Comparison of ENCODE assay signal across 1 cellular context in genomic region chr19:45492627-45493470, GRCh38.
A peak's percentile ranks its signal among the peaks of the same experiment; 100 is the strongest.
TF ChIP-seq lines count a peak whose summit lies in the region.

No MANE protein-coding gene starts in this region.

TF ChIP-seq in HepG2, 621 proteins besides CTCF, POLR2A, EP300 and RAD21 (continues in another document):
- TF ChIP-seq, protein P1, sequence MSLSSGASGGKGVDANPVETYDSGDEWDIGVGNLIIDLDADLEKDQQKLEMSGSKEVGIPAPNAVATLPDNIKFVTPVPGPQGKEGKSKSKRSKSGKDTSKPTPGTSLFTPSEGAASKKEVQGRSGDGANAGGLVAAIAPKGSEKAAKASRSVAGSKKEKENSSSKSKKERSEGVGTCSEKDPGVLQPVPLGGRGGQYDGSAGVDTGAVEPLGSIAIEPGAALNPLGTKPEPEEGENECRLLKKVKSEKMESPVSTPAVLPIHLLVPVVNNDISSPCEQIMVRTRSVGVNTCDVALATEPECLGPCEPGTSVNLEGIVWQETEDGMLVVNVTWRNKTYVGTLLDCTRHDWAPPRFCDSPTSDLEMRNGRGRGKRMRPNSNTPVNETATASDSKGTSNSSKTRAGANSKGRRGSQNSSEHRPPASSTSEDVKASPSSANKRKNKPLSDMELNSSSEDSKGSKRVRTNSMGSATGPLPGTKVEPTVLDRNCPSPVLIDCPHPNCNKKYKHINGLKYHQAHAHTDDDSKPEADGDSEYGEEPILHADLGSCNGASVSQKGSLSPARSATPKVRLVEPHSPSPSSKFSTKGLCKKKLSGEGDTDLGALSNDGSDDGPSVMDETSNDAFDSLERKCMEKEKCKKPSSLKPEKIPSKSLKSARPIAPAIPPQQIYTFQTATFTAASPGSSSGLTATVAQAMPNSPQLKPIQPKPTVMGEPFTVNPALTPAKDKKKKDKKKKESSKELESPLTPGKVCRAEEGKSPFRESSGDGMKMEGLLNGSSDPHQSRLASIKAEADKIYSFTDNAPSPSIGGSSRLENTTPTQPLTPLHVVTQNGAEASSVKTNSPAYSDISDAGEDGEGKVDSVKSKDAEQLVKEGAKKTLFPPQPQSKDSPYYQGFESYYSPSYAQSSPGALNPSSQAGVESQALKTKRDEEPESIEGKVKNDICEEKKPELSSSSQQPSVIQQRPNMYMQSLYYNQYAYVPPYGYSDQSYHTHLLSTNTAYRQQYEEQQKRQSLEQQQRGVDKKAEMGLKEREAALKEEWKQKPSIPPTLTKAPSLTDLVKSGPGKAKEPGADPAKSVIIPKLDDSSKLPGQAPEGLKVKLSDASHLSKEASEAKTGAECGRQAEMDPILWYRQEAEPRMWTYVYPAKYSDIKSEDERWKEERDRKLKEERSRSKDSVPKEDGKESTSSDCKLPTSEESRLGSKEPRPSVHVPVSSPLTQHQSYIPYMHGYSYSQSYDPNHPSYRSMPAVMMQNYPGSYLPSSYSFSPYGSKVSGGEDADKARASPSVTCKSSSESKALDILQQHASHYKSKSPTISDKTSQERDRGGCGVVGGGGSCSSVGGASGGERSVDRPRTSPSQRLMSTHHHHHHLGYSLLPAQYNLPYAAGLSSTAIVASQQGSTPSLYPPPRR (CRISPR knock-in tag; IDR thresholded peaks at IDR 0.05; ENCODE audit: borderline replicate concordance) = peak; percentile 41; the same call in 1 of the 2 replicates
- TF ChIP-seq ZNF572 (CRISPR knock-in tag; IDR thresholded peaks at IDR 0.05) (no peak), FOXA1 (IDR thresholded peaks at IDR 0.05) (no peak), FOXA1 (CRISPR knock-in tag; IDR thresholded peaks at IDR 0.05) (peak; percentile 49; the same call in 1 of the 2 replicates), ZSCAN21 (CRISPR knock-in tag; IDR thresholded peaks at IDR 0.05; ENCODE audit: borderline replicate concordance) (no peak), THYN1 (CRISPR knock-in tag; IDR thresholded peaks at IDR 0.05; ENCODE audit: borderline replicate concordance, low read depth) (no peak), NCOA1 (CRISPR knock-in tag; IDR thresholded peaks at IDR 0.05) (0 out of 2 replicates have a peak, but pooled peaks have one; percentile 28), PRPF4 (IDR thresholded peaks at IDR 0.05; ENCODE audit: low read depth, low read length, poor library complexity, severe bottlenecking) (no peak), PTBP1 (IDR thresholded peaks at IDR 0.05; ENCODE audit: low read depth, low read length, poor library complexity, severe bottlenecking) (no peak), ZC3H4 (CRISPR knock-in tag; IDR thresholded peaks at IDR 0.05; ENCODE audit: borderline replicate concordance) (no peak), FOXA3 (CRISPR knock-in tag; IDR thresholded peaks at IDR 0.05) (peak; percentile 71), HNRNPLL (IDR thresholded peaks at IDR 0.05; ENCODE audit: low read depth, low read length, poor library complexity, severe bottlenecking) (peak; percentile 22), ZNF776 (CRISPR knock-in tag; IDR thresholded peaks at IDR 0.05) (no peak), JARID2 (CRISPR knock-in tag; IDR thresholded peaks at IDR 0.05; ENCODE audit: insufficient replicate concordance) (no peak), ZNF569 (CRISPR knock-in tag; IDR thresholded peaks at IDR 0.05; ENCODE audit: borderline replicate concordance) (no peak), ZNF747 (CRISPR knock-in tag; IDR thresholded peaks at IDR 0.05; ENCODE audit: borderline replicate concordance) (no peak), MYC (CRISPR knock-in tag; IDR thresholded peaks at IDR 0.05; ENCODE audit: borderline replicate concordance) (no peak; the same call in 1 of the 2 replicates), ZNF33B (CRISPR knock-in tag; IDR thresholded peaks at IDR 0.05) (no peak; the same call in 1 of the 2 replicates), ZNF333 (CRISPR knock-in tag; IDR thresholded peaks at IDR 0.05; ENCODE audit: borderline replicate concordance) (peak; percentile 45; the same call in 1 of the 2 replicates), ELF1 (CRISPR knock-in tag; IDR thresholded peaks at IDR 0.05) (no peak), TMF1 (CRISPR knock-in tag; IDR thresholded peaks at IDR 0.05; ENCODE audit: low read depth) (no peak), ZNF567 (CRISPR knock-in tag; IDR thresholded peaks at IDR 0.05; ENCODE audit: borderline replicate concordance) (no peak), MEIS2 (CRISPR knock-in tag; IDR thresholded peaks at IDR 0.05) (no peak), ZNF235 (CRISPR knock-in tag; IDR thresholded peaks at IDR 0.05; ENCODE audit: borderline replicate concordance) (no peak), GATAD2A (CRISPR knock-in tag; IDR thresholded peaks at IDR 0.05) (no peak), NKX3-1 (CRISPR knock-in tag; IDR thresholded peaks at IDR 0.05) (no peak), ZMYM4 (CRISPR knock-in tag; IDR thresholded peaks at IDR 0.05) (peak; percentile 45; the same call in 1 of the 2 replicates), ZFP36L2 (CRISPR knock-in tag; IDR thresholded peaks at IDR 0.05) (no peak), CEBPB (IDR thresholded peaks at IDR 0.05; ENCODE audit: borderline replicate concordance, low read depth, low read length) (no peak), ZNF331 (CRISPR knock-in tag; IDR thresholded peaks at IDR 0.05) (no peak), HDAC2 (CRISPR knock-in tag; IDR thresholded peaks at IDR 0.05) (no peak), TRIM24 (CRISPR knock-in tag; IDR thresholded peaks at IDR 0.05) (no peak), ZNF383 (CRISPR knock-in tag; IDR thresholded peaks at IDR 0.05; ENCODE audit: borderline replicate concordance) (no peak), STAT5B (CRISPR knock-in tag; IDR thresholded peaks at IDR 0.05) (no peak), KLF6 (CRISPR knock-in tag; IDR thresholded peaks at IDR 0.05) (no peak), ZNF430 (CRISPR knock-in tag; IDR thresholded peaks at IDR 0.05) (no peak), ATF2 (CRISPR knock-in tag; IDR thresholded peaks at IDR 0.05) (no peak), JUN (CRISPR knock-in tag; IDR thresholded peaks at IDR 0.05) (no peak), TGIF2 (CRISPR knock-in tag; IDR thresholded peaks at IDR 0.05) (no peak), HNF4A (CRISPR knock-in tag; IDR thresholded peaks at IDR 0.05) (no peak), TARDBP (CRISPR knock-in tag; IDR thresholded peaks at IDR 0.05) (0 out of 2 replicates have a peak, but pooled peaks have one; percentile 15), ZBTB1 (CRISPR knock-in tag; IDR thresholded peaks at IDR 0.05; ENCODE audit: borderline replicate concordance) (no peak), ZNF264 (CRISPR knock-in tag; IDR thresholded peaks at IDR 0.05) (no peak)
- TF ChIP-seq, protein P2, sequence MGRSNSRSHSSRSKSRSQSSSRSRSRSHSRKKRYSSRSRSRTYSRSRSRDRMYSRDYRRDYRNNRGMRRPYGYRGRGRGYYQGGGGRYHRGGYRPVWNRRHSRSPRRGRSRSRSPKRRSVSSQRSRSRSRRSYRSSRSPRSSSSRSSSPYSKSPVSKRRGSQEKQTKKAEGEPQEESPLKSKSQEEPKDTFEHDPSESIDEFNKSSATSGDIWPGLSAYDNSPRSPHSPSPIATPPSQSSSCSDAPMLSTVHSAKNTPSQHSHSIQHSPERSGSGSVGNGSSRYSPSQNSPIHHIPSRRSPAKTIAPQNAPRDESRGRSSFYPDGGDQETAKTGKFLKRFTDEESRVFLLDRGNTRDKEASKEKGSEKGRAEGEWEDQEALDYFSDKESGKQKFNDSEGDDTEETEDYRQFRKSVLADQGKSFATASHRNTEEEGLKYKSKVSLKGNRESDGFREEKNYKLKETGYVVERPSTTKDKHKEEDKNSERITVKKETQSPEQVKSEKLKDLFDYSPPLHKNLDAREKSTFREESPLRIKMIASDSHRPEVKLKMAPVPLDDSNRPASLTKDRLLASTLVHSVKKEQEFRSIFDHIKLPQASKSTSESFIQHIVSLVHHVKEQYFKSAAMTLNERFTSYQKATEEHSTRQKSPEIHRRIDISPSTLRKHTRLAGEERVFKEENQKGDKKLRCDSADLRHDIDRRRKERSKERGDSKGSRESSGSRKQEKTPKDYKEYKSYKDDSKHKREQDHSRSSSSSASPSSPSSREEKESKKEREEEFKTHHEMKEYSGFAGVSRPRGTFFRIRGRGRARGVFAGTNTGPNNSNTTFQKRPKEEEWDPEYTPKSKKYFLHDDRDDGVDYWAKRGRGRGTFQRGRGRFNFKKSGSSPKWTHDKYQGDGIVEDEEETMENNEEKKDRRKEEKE (IDR thresholded peaks at IDR 0.05) = no peak
- TF ChIP-seq, protein P3, sequence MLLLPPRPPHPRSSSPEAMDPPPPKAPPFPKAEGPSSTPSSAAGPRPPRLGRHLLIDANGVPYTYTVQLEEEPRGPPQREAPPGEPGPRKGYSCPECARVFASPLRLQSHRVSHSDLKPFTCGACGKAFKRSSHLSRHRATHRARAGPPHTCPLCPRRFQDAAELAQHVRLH (CRISPR knock-in tag; IDR thresholded peaks at IDR 0.05; ENCODE audit: borderline replicate concordance, low read depth) = no peak
- TF ChIP-seq, protein P4, sequence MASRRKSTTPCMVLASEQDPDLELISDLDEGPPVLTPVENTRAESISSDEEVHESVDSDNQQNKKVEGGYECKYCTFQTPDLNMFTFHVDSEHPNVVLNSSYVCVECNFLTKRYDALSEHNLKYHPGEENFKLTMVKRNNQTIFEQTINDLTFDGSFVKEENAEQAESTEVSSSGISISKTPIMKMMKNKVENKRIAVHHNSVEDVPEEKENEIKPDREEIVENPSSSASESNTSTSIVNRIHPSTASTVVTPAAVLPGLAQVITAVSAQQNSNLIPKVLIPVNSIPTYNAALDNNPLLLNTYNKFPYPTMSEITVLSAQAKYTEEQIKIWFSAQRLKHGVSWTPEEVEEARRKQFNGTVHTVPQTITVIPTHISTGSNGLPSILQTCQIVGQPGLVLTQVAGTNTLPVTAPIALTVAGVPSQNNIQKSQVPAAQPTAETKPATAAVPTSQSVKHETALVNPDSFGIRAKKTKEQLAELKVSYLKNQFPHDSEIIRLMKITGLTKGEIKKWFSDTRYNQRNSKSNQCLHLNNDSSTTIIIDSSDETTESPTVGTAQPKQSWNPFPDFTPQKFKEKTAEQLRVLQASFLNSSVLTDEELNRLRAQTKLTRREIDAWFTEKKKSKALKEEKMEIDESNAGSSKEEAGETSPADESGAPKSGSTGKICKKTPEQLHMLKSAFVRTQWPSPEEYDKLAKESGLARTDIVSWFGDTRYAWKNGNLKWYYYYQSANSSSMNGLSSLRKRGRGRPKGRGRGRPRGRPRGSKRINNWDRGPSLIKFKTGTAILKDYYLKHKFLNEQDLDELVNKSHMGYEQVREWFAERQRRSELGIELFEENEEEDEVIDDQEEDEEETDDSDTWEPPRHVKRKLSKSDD (CRISPR knock-in tag; IDR thresholded peaks at IDR 0.05; ENCODE audit: low read depth) = no peak
- TF ChIP-seq, protein P5, sequence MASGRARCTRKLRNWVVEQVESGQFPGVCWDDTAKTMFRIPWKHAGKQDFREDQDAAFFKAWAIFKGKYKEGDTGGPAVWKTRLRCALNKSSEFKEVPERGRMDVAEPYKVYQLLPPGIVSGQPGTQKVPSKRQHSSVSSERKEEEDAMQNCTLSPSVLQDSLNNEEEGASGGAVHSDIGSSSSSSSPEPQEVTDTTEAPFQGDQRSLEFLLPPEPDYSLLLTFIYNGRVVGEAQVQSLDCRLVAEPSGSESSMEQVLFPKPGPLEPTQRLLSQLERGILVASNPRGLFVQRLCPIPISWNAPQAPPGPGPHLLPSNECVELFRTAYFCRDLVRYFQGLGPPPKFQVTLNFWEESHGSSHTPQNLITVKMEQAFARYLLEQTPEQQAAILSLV (CRISPR knock-in tag; IDR thresholded peaks at IDR 0.05; ENCODE audit: borderline replicate concordance) = no peak
- TF ChIP-seq, protein P6, sequence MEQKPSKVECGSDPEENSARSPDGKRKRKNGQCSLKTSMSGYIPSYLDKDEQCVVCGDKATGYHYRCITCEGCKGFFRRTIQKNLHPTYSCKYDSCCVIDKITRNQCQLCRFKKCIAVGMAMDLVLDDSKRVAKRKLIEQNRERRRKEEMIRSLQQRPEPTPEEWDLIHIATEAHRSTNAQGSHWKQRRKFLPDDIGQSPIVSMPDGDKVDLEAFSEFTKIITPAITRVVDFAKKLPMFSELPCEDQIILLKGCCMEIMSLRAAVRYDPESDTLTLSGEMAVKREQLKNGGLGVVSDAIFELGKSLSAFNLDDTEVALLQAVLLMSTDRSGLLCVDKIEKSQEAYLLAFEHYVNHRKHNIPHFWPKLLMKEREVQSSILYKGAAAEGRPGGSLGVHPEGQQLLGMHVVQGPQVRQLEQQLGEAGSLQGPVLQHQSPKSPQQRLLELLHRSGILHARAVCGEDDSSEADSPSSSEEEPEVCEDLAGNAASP (CRISPR knock-in tag; IDR thresholded peaks at IDR 0.05; ENCODE audit: borderline replicate concordance) = peak; percentile 28; the same call in 1 of the 2 replicates
- TF ChIP-seq, protein P7, sequence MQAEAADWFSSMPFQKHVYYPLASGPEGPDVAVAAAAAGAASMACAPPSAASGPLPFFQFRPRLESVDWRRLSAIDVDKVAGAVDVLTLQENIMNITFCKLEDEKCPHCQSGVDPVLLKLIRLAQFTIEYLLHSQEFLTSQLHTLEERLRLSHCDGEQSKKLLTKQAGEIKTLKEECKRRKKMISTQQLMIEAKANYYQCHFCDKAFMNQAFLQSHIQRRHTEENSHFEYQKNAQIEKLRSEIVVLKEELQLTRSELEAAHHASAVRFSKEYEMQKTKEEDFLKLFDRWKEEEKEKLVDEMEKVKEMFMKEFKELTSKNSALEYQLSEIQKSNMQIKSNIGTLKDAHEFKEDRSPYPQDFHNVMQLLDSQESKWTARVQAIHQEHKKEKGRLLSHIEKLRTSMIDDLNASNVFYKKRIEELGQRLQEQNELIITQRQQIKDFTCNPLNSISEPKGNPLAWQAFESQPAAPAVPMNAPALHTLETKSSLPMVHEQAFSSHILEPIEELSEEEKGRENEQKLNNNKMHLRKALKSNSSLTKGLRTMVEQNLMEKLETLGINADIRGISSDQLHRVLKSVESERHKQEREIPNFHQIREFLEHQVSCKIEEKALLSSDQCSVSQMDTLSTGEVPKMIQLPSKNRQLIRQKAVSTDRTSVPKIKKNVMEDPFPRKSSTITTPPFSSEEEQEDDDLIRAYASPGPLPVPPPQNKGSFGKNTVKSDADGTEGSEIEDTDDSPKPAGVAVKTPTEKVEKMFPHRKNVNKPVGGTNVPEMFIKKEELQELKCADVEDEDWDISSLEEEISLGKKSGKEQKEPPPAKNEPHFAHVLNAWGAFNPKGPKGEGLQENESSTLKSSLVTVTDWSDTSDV (CRISPR knock-in tag; IDR thresholded peaks at IDR 0.05) = no peak
